In the genomic region with DNA sequence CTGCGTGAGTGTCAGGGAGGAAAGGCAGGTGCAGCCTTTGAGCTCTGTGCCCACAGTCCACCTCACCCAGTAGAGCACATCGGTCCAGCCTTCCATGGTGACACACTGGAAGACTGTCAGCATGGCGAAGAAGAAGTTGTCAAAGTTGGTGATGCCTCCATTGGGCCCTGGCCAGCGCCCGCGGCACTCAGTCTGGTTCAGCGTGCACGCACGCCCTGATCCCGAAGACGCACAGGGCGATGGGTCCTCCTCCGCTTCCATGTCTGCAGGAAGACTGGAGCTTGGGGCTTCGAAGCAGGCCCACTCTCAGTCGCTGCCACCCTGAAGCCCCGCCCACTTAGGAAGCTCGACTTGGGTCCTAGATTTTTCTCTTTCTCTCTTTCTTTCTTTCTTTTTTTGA, we compare ENCODE assay signal across 1 cellular context.
TF ChIP-seq lines count a peak whose summit lies in the region.

No MANE protein-coding gene starts in this region.

TF ChIP-seq in H1, 55 proteins besides CTCF, POLR2A, EP300 and RAD21:
- TF ChIP-seq NANOG (IDR thresholded peaks at IDR 0.05; ENCODE audit: insufficient read depth, low read depth, low read length, poor library complexity, severe bottlenecking) = no peak
- no peak for TF ChIP-seq CEBPB (IDR thresholded peaks at IDR 0.05; ENCODE audit: low read depth, low read length)
- TF ChIP-seq SUZ12 (IDR thresholded peaks at IDR 0.05; ENCODE audit: low read length) = no peak
- no peak for TF ChIP-seq SP1 (IDR thresholded peaks at IDR 0.05; ENCODE audit: low read depth, low read length)
- TF ChIP-seq, protein P1, sequence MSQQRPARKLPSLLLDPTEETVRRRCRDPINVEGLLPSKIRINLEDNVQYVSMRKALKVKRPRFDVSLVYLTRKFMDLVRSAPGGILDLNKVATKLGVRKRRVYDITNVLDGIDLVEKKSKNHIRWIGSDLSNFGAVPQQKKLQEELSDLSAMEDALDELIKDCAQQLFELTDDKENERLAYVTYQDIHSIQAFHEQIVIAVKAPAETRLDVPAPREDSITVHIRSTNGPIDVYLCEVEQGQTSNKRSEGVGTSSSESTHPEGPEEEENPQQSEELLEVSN (IDR thresholded peaks at IDR 0.05) = no peak
- no peak for TF ChIP-seq NRF1 (IDR thresholded peaks at IDR 0.05; ENCODE audit: low read depth, low read length)
- no peak for TF ChIP-seq SAP30 (IDR thresholded peaks at IDR 0.05; ENCODE audit: insufficient read depth, insufficient replicate concordance, low read length)
- TF ChIP-seq TCF12 (IDR thresholded peaks at IDR 0.05; ENCODE audit: low read depth, low read length) = no peak
- no peak for TF ChIP-seq POU5F1 (IDR thresholded peaks at IDR 0.05; ENCODE audit: low read depth, low read length)
- TF ChIP-seq SP4 (IDR thresholded peaks at IDR 0.05; ENCODE audit: low read length) = no peak
- no peak for TF ChIP-seq GABPA (IDR thresholded peaks at IDR 0.05; ENCODE audit: borderline replicate concordance, insufficient read depth, low read length)
- TF ChIP-seq CTBP2 (IDR thresholded peaks at IDR 0.05; ENCODE audit: borderline replicate concordance, insufficient read depth, insufficient read length, low read length) = no peak
- TF ChIP-seq KDM1A (IDR thresholded peaks at IDR 0.05; ENCODE audit: borderline replicate concordance, low read length) = no peak
- no peak for TF ChIP-seq CBX8 (IDR thresholded peaks at IDR 0.05; ENCODE audit: borderline replicate concordance, low read depth, low read length)
- TF ChIP-seq ATF2 (IDR thresholded peaks at IDR 0.05; ENCODE audit: low read length) = no peak
- no peak for TF ChIP-seq CREB1 (IDR thresholded peaks at IDR 0.05)
- no peak for TF ChIP-seq USF2 (IDR thresholded peaks at IDR 0.05; ENCODE audit: low read length)
- no peak for TF ChIP-seq PHF8 (conservative IDR thresholded peaks at IDR 0.05; ENCODE audit: low read depth, low read length)
